In the genomic region with DNA sequence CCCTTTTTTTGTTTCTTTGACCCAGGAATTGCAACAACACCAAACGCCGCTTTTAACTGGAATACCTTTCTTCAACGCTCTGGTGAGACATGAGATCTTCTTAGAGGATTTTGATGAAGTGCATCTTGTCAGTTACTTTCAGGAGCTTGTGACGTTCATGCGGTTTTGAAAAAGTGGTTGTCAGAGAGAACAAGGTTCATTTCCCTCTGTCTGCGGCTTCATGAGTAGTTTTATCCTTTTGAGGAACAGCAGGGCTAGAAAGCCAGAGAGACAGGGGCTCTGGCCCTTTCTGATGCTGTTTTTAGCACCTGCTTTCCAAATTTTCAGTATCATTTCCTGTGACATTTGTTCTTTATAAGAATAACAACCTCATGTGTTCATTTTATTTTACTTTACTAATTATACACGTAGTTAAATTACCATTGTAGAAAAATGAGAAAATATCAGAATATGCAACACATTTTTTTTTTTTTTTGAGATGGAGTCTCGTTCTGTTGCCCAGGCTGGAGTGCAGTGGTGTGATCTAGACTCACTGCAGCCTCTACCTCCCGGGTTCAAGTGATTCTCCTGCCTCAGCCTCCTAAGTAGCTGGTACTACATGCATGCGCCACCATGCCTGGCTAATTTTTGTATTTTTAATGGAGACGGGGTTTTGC, we compare ENCODE assay signal across 9 cellular contexts.
DNase-seq lines count a peak whose midpoint lies in the region; ATAC-seq and TF ChIP-seq lines count a peak whose summit lies in the region.
"Had no signal": no experiment of that assay in that cellular context is flagged by ENCODE, and none has a peak within 500 bp of the region (broad histone marks: within the 10 kb centered on the region; RNA-seq: fewer than 3 reads in every experiment).

No MANE protein-coding gene starts in this region.

- no peaks in the 10 kb centered on the region for H3K27me3 Mint-ChIP-seq in activated naive CD8-positive, alpha-beta T cell treated with anti-CD3 and anti-CD28 coated beads, Interleukin-2, amount 10 ng/mL, durations not matched to agents 7 days and 5 days

- no peak overlapping the region for H3K4me3 ChIP-seq in GM12865 (ENCODE audit: low read depth, low read length)
- no peak overlapping the region for H3K4me3 ChIP-seq in H7 (ENCODE audit: insufficient read depth, low read depth, low read length)

- H3K36me3 ChIP-seq in H7 (replicated peaks; ENCODE audit: control insufficient read depth, insufficient read depth, low read length): no peaks in the 10 kb centered on the region

- DNase-seq in GM12865 (ENCODE audit: low read depth) (peak; percentile 90), NCI-H345 (lab: John Stamatoyannopoulos, UW) (no peak), H7 (no peak)
- DNase-seq in activated naive CD8-positive, alpha-beta T cell treated with anti-CD3 and anti-CD28 coated beads, Interleukin-2, amount 10 ng/mL, durations not matched to agents 7 days and 5 days: no peak

- ATAC-seq in GM21360 (IDR thresholded peaks at IDR 0.05; ENCODE audit: unreplicated experiment) (peak; percentile 98), HG03521 (IDR thresholded peaks at IDR 0.05; ENCODE audit: unreplicated experiment) (peak; percentile 92), SK-N-SH treated with all-trans-retinoic acid at 6 μM for 48 hours (no peak), HG02840 (IDR thresholded peaks at IDR 0.05; ENCODE audit: low FRiP score, unreplicated experiment) (no peak)
- peak; percentile 85 for ATAC-seq in activated naive CD8-positive, alpha-beta T cell treated with anti-CD3 and anti-CD28 coated beads, Interleukin-2, amount 10 ng/mL, durations not matched to agents 7 days and 5 days (ENCODE audit: low read depth)
- ATAC-seq: Panc1 had no signal

- no peak for TF ChIP-seq CTCF in GM12865 (IDR thresholded peaks at IDR 0.05; ENCODE audit: insufficient read depth, low read depth, low read length, missing control alignments)

- H3K27me3 ChIP-seq in H7 (ENCODE audit: control insufficient read depth, insufficient read depth, low read length): no peaks in the 10 kb centered on the region

- H3K27ac Mint-ChIP-seq in activated naive CD8-positive, alpha-beta T cell treated with anti-CD3 and anti-CD28 coated beads, Interleukin-2, amount 10 ng/mL, durations not matched to agents 7 days and 5 days: peak overlapping the region; percentile 70

- H3K36me3 Mint-ChIP-seq in activated naive CD8-positive, alpha-beta T cell treated with anti-CD3 and anti-CD28 coated beads, Interleukin-2, amount 10 ng/mL, durations not matched to agents 7 days and 5 days: no peaks in the 10 kb centered on the region

- peaks cover 12% of the 10 kb centered on the region for H3K4me1 Mint-ChIP-seq in activated naive CD8-positive, alpha-beta T cell treated with anti-CD3 and anti-CD28 coated beads, Interleukin-2, amount 10 ng/mL, durations not matched to agents 7 days and 5 days

- H3K4me3 Mint-ChIP-seq in activated naive CD8-positive, alpha-beta T cell treated with anti-CD3 and anti-CD28 coated beads, Interleukin-2, amount 10 ng/mL, durations not matched to agents 7 days and 5 days: peak overlapping the region; percentile 69

- H3K9me3 Mint-ChIP-seq in activated naive CD8-positive, alpha-beta T cell treated with anti-CD3 and anti-CD28 coated beads, Interleukin-2, amount 10 ng/mL, durations not matched to agents 7 days and 5 days: no peaks in the 10 kb centered on the region

- POLR2A ChIA-PET in activated naive CD8-positive, alpha-beta T cell treated with anti-CD3 and anti-CD28 coated beads, Interleukin-2, amount 10 ng/mL, durations not matched to agents 7 days and 5 days (lab: Charles Lee): interaction anchor here (0.7 kb wide), 1 partner anchor 86 kb away, joined by 3 read pairs; no protein-coding TSS in a partner anchor

TF ChIP-seq in SK-N-SH treated with all-trans-retinoic acid at 6 μM for 48 hours, 23 proteins besides CTCF, POLR2A, EP300 and RAD21:
- TF ChIP-seq, protein P1, sequence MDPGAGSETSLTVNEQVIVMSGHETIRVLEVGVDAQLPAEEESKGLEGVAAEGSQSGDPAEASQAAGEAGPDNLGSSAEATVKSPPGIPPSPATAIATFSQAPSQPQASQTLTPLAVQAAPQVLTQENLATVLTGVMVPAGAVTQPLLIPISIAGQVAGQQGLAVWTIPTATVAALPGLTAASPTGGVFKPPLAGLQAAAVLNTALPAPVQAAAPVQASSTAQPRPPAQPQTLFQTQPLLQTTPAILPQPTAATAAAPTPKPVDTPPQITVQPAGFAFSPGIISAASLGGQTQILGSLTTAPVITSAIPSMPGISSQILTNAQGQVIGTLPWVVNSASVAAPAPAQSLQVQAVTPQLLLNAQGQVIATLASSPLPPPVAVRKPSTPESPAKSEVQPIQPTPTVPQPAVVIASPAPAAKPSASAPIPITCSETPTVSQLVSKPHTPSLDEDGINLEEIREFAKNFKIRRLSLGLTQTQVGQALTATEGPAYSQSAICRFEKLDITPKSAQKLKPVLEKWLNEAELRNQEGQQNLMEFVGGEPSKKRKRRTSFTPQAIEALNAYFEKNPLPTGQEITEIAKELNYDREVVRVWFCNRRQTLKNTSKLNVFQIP (CRISPR knock-in tag; IDR thresholded peaks at IDR 0.05; ENCODE audit: borderline replicate concordance, low read depth): no peak
- TF ChIP-seq ZNF565 (CRISPR knock-in tag; conservative IDR thresholded peaks at IDR 0.05; ENCODE audit: low read depth) (no peak), BACH2 (CRISPR knock-in tag; IDR thresholded peaks at IDR 0.05; ENCODE audit: borderline replicate concordance) (no peak)
TF ChIP-seq in SK-N-SH treated with all-trans-retinoic acid at 6 μM for 48 hours: peak in this region for 0.

Comparison
In these comparisons a context has a peak if more than half of its experiments do, and no peak if none do; other contexts are left out.
1. ATAC-seq: peak in GM21360 (single experiment), HG03521 (single experiment) and activated naive CD8-positive, alpha-beta T cell treated with anti-CD3 and anti-CD28 coated beads, Interleukin-2, amount 10 ng/mL, durations not matched to agents 7 days and 5 days (single experiment); none in SK-N-SH treated with all-trans-retinoic acid at 6 μM for 48 hours (single experiment) and HG02840 (single experiment).